12 cellular contexts compared by ENCODE assay signal in genomic region chr18:25830787-25831186, GRCh38.
A peak's percentile ranks its signal among the peaks of the same experiment; 100 is the strongest.
DNase-seq lines count a peak whose midpoint lies in the region; ATAC-seq, FAIRE-seq and TF ChIP-seq lines count a peak whose summit lies in the region.
"Had no signal": no experiment of that assay in that cellular context is flagged by ENCODE, and none has a peak within 500 bp of the region (broad histone marks: within the 10 kb centered on the region; RNA-seq: fewer than 3 reads in every experiment).

No MANE protein-coding gene starts in this region.

- no peak overlapping the region for H2BK5ac ChIP-seq in IMR-90 (ENCODE audit: low read depth, low read length, poor library complexity, severe bottlenecking)

- H3K18ac ChIP-seq in IMR-90 (ENCODE audit: low read depth, low read length) = no peak overlapping the region

- peak; percentile 85 for ATAC-seq in IMR-90 (ENCODE audit: low read depth)
- peak; percentile 45 to 61 for ATAC-seq in lower lobe of right lung
- no peak for ATAC-seq in GM19351 (IDR thresholded peaks at IDR 0.05; ENCODE audit: unreplicated experiment)
- no peak for ATAC-seq in HG03457 (IDR thresholded peaks at IDR 0.05; ENCODE audit: unreplicated experiment)

- TF ChIP-seq RAD21 in IMR-90 (IDR thresholded peaks at IDR 0.05; ENCODE audit: low read length) = peak; percentile 24; the same call in 1 of the 2 replicates

- peak; percentile 94 for FAIRE-seq in endothelial cell of umbilical vein (lab: Jason Lieb, UNC)

- H3K9ac ChIP-seq in IMR-90 (ENCODE audit: low read depth, low read length) (no peak overlapping the region), endothelial cell of umbilical vein (replicated peaks; ENCODE audit: extremely low read depth, insufficient read depth, low read length) (no peak overlapping the region)

- H4K20me1 ChIP-seq in IMR-90 (ENCODE audit: insufficient read depth, low read length) (no peaks in the 10 kb centered on the region), endothelial cell of umbilical vein (replicated peaks; ENCODE audit: control insufficient read depth, extremely low read depth, insufficient read depth, low read length) (no peaks in the 10 kb centered on the region)

- no peak overlapping the region for H2BK15ac ChIP-seq in IMR-90 (ENCODE audit: low read depth, low read length)

- H2AK9ac ChIP-seq in IMR-90 (replicated peaks; ENCODE audit: low read depth, low read length, poor library complexity) = no peak overlapping the region

- H3K4me1 ChIP-seq in IMR-90 (ENCODE audit: control insufficient read depth, insufficient read depth, low read length) (peaks cover 11% of the 10 kb centered on the region), endothelial cell of umbilical vein (ENCODE audit: control insufficient read depth, extremely low read depth, insufficient read depth, low read length) (peaks cover 4% of the 10 kb centered on the region), lower lobe of right lung (no peaks in the 10 kb centered on the region), thyroid gland (no peaks in the 10 kb centered on the region)

- no peak overlapping the region for H4K8ac ChIP-seq in IMR-90 (ENCODE audit: low read depth in 2 of 2, low read length in 2 of 2)

- H4K5ac ChIP-seq in IMR-90 (ENCODE audit: low read depth, low read length) = no peak overlapping the region

- H2BK20ac ChIP-seq in IMR-90 (ENCODE audit: low read depth, low read length) = no peak overlapping the region

- peaks cover 15% of the 10 kb centered on the region; the same call in 1 of the 2 replicates for H3K9me1 ChIP-seq in IMR-90 (ENCODE audit: insufficient read depth, low read length)
- H3K9me1 ChIP-seq in endothelial cell of umbilical vein (replicated peaks; ENCODE audit: control insufficient read depth, extremely low read depth, insufficient read depth, low read length) = no peaks in the 10 kb centered on the region

- H3K9me3 ChIP-seq in IMR-90 (ENCODE audit: control insufficient read depth, insufficient read depth, low read length) (no peaks in the 10 kb centered on the region), endothelial cell of umbilical vein (replicated peaks; ENCODE audit: control insufficient read depth, insufficient read depth, low read length) (no peaks in the 10 kb centered on the region), lower lobe of right lung (no peaks in the 10 kb centered on the region), thyroid gland (no peaks in the 10 kb centered on the region)

- H3K14ac ChIP-seq in IMR-90 (replicated peaks; ENCODE audit: low read depth, low read length) = no peak overlapping the region

- H3K79me1 ChIP-seq in IMR-90 (ENCODE audit: low read depth in 1 of 2, low read length in 2 of 2) = no peaks in the 10 kb centered on the region

- H4K91ac ChIP-seq in IMR-90 (ENCODE audit: insufficient read depth, low read depth, low read length) = no peak overlapping the region

- H3K36me3 ChIP-seq in IMR-90 (ENCODE audit: control insufficient read depth, insufficient read depth, low read length) (no peaks in the 10 kb centered on the region), endothelial cell of umbilical vein (ENCODE audit: control insufficient read depth in 2 of 2, extremely low read depth in 1 of 2, insufficient read depth in 2 of 2, low read length in 2 of 2) (no peaks in the 10 kb centered on the region), lower lobe of right lung (no peaks in the 10 kb centered on the region), thyroid gland (no peaks in the 10 kb centered on the region)

- in situ Hi-C loops in IMR-90 (cut with MboI; ENCODE audit: low sequenced_read_pairs) = loop anchor here (25.0 kb wide), 2 partner anchors 268 to 468 kb away; partner anchors contain the start of gene ZNF521

- H3K23ac ChIP-seq in IMR-90 (ENCODE audit: low read depth, low read length) = no peak overlapping the region

- H3K27ac ChIP-seq in IMR-90 (ENCODE audit: insufficient read depth, low read length) (no peak overlapping the region), endothelial cell of umbilical vein (ENCODE audit: insufficient read depth, low read depth, low read length) (no peak overlapping the region), lower lobe of right lung (no peak overlapping the region), thyroid gland (no peak overlapping the region)
- H3K27ac ChIP-seq: skin epidermis had no signal

- H3K56ac ChIP-seq in IMR-90 (ENCODE audit: extremely low read depth, insufficient read depth, low read length) = no peak overlapping the region

- no peak overlapping the region for H3K4me2 ChIP-seq in IMR-90 (ENCODE audit: low read depth, low read length)
- no peak overlapping the region for H3K4me2 ChIP-seq in endothelial cell of umbilical vein (ENCODE audit: insufficient read depth, low read length)

- no CpG with 5 or more reads among the region's 2 CpGs for WGBS in IMR-90 (ENCODE audit: extremely low coverage in 2 of 2, insufficient read length in 1 of 2), 2 experiments
- WGBS in thyroid gland, 2 donors = 77 to 82% methylated on average over 2 of the region's 2 CpGs

- POLR2A ChIA-PET in IMR-90 (lab: Charles Lee; ENCODE audit: unreplicated experiment) = no interaction called here
- POLR2A ChIA-PET in endothelial cell of umbilical vein (lab: Charles Lee) = no interaction called here

- no peaks in the 10 kb centered on the region for H3K79me2 ChIP-seq in endothelial cell of umbilical vein (ENCODE audit: control insufficient read depth, insufficient read depth, low read length)

- TF ChIP-seq CTCF in IMR-90 (conservative IDR thresholded peaks at IDR 0.05; ENCODE audit: low read depth, low read length) (no peak), endothelial cell of umbilical vein (IDR thresholded peaks at IDR 0.05; ENCODE audit: extremely low read depth in 1 of 2, insufficient read depth in 1 of 2, low read depth in 1 of 2, low read length in 2 of 2) (no peak), lower lobe of right lung (IDR thresholded peaks at IDR 0.05) (no peak), thyroid gland (IDR thresholded peaks at IDR 0.05) (no peak)

- intact Hi-C loops in IMR-90 (cut with micrococcal nuclease) = no loop called here
- intact Hi-C loops in endothelial cell of umbilical vein (cut with micrococcal nuclease) = loop anchor here (5.0 kb wide), 1 partner anchor 518 kb away; no protein-coding TSS in a partner anchor
- intact Hi-C loops in lower lobe of right lung (cut with DNase I) = no loop called here
- intact Hi-C loops in thyroid gland (cut with DNase I) = no loop called here

- H3K27me3 ChIP-seq in IMR-90 (ENCODE audit: control insufficient read depth, insufficient read depth, low read length) (peaks cover 5% of the 10 kb centered on the region; the same call in 1 of the 2 replicates), endothelial cell of umbilical vein (ENCODE audit: control insufficient read depth in 2 of 2, insufficient read depth in 2 of 2, low read length in 2 of 2) (peaks cover 0 to 5% of the 10 kb centered on the region in 2 experiments), lower lobe of right lung (ENCODE audit: low read depth) (no peaks in the 10 kb centered on the region), thyroid gland (no peaks in the 10 kb centered on the region)

- H2BK120ac ChIP-seq in IMR-90 (ENCODE audit: low read depth, low read length) = no peak overlapping the region

- H3K4ac ChIP-seq in IMR-90 (ENCODE audit: low read depth, low read length) = no peak overlapping the region

- H3K4me3 ChIP-seq in IMR-90 (ENCODE audit: insufficient read depth, low read depth, low read length) (no peak overlapping the region), endothelial cell of umbilical vein (replicated peaks in 1 of 3; ENCODE audit: insufficient read depth in 1 of 3, low read depth in 1 of 3, low read length in 3 of 3) (no peak overlapping the region), lower lobe of right lung (no peak overlapping the region), thyroid gland (replicated peaks in 1 of 3) (no peak overlapping the region)
- H3K4me3 ChIP-seq: skin epidermis had no signal

- no TSS peak for BruUV-seq in IMR-90 (replicated peaks; lab: Mats Ljungman, UMichigan)
- BruUV-seq in endothelial cell of umbilical vein (replicated peaks; lab: Mats Ljungman, UMichigan) = no TSS peak

- H2AFZ ChIP-seq in IMR-90 (replicated peaks; ENCODE audit: low read length, poor library complexity) = no peak overlapping the region
- no peak overlapping the region for H2AFZ ChIP-seq in endothelial cell of umbilical vein (ENCODE audit: low read depth, low read length)

- TF ChIP-seq POLR2A in IMR-90 (IDR thresholded peaks at IDR 0.05; ENCODE audit: low read depth, low read length) (no peak), endothelial cell of umbilical vein (IDR thresholded peaks at IDR 0.05; ENCODE audit: low read depth, low read length) (no peak), thyroid gland (IDR thresholded peaks at IDR 0.05) (no peak)

- dilution Hi-C loops in IMR-90 (cut with HindIII; ENCODE audit: low sequenced_read_pairs, unreplicated experiment) = no loop called here
- dilution Hi-C loops in endothelial cell of umbilical vein (cut with MboI; ENCODE audit: extremely low pct_ligation_motif_present, low sequenced_read_pairs) = no loop called here

- CTCF ChIA-PET in IMR-90 (lab: Yijun Ruan, JAX) (interaction anchor here (0.7 kb wide), 1 partner anchor 1287 kb away, joined by 3 read pairs; no protein-coding TSS in a partner anchor), endothelial cell of umbilical vein (lab: Charles Lee) (interaction anchor here (0.6 to 2.4 kb wide), 5 partner anchors 9 to 1287 kb away, joined by 3 to 9 read pairs (median 4); partner anchors contain the start of gene ZNF521)

- H2AK5ac ChIP-seq in IMR-90 (ENCODE audit: low read depth, low read length) = no peak overlapping the region

- DNase-seq in IMR-90 = peak; percentile 82
- peak; percentile 80 for DNase-seq in endothelial cell of umbilical vein (ENCODE audit: low read depth, low spot score)
- DNase-seq in lower lobe of right lung = no peak
- DNase-seq in thyroid gland = peak; percentile 42 to 50
- no peak for DNase-seq in cerebellar cortex (ENCODE audit: low spot score)
- no peak for DNase-seq in activated T-cell treated with anti-CD3 and anti-CD28 coated beads for 4 hours
- DNase-seq: erythroblast, NCI-H1436 treated with DMSO at 0.1 percent for 48 hours, T-helper 1 cell had no signal

TF ChIP-seq in endothelial cell of umbilical vein, 7 proteins besides CTCF, POLR2A, EP300 and RAD21:
- TF ChIP-seq MYC (IDR thresholded peaks at IDR 0.05; ENCODE audit: low read depth, low read length) (no peak), JUN (IDR thresholded peaks at IDR 0.05; ENCODE audit: borderline replicate concordance, insufficient read depth, insufficient read length, low read depth) (peak; percentile 17), FOS (IDR thresholded peaks at IDR 0.05; ENCODE audit: borderline replicate concordance, insufficient read depth, low read length) (peak; percentile 36)

Comparison
In these comparisons a context has a peak if more than half of its experiments do, and no peak if none do; other contexts are left out.
1. ATAC-seq: peak in IMR-90 (single experiment) and lower lobe of right lung (2 of 2); none in GM19351 (single experiment) and HG03457 (single experiment).
2. DNase-seq: peak in IMR-90 (single experiment), endothelial cell of umbilical vein (single experiment) and thyroid gland (2 of 2); none in lower lobe of right lung (single experiment), cerebellar cortex (single experiment) and activated T-cell treated with anti-CD3 and anti-CD28 coated beads for 4 hours (single experiment).